1 cellular context compared by ENCODE assay signal in genomic region chr20:8363970-8364733, GRCh38.
TF ChIP-seq lines count a peak whose summit lies in the region.

No MANE protein-coding gene starts in this region.

TF ChIP-seq in HepG2, 621 proteins besides CTCF, POLR2A, EP300 and RAD21 (continued from another document and continues in another):
- peak; percentile 45; the same call in 1 of the 2 replicates for TF ChIP-seq ZNF281 (CRISPR knock-in tag; IDR thresholded peaks at IDR 0.05; ENCODE audit: borderline replicate concordance)
- peak; percentile 14; the same call in 1 of the 2 replicates for TF ChIP-seq ZSCAN5A (CRISPR knock-in tag; IDR thresholded peaks at IDR 0.05; ENCODE audit: borderline replicate concordance)
- peak; percentile 61; the same call in 1 of the 2 replicates for TF ChIP-seq ZNF264 (CRISPR knock-in tag; IDR thresholded peaks at IDR 0.05)
- 0 out of 2 replicates have a peak, but pooled peaks have one; percentile 86 for TF ChIP-seq SP140L (CRISPR knock-in tag; IDR thresholded peaks at IDR 0.05; ENCODE audit: borderline replicate concordance)
- peak; percentile 64; the same call in 1 of the 2 replicates for TF ChIP-seq ZNF580 (CRISPR knock-in tag; IDR thresholded peaks at IDR 0.05; ENCODE audit: borderline replicate concordance, low read depth)
- no peak for TF ChIP-seq ZNF225 (CRISPR knock-in tag; IDR thresholded peaks at IDR 0.05)
- TF ChIP-seq POGZ (CRISPR knock-in tag; IDR thresholded peaks at IDR 0.05), result peak; percentile 88; the same call in 1 of the 2 replicates
- TF ChIP-seq BRCA1 (CRISPR knock-in tag; IDR thresholded peaks at IDR 0.05), result peak; percentile 66; the same call in 1 of the 2 replicates
- no peak for TF ChIP-seq NBN (conservative IDR thresholded peaks at IDR 0.05)
- peak; percentile 88 for TF ChIP-seq RXRB (CRISPR knock-in tag; IDR thresholded peaks at IDR 0.05; ENCODE audit: borderline replicate concordance)
- TF ChIP-seq PPARG (CRISPR knock-in tag; conservative IDR thresholded peaks at IDR 0.05), result peak; percentile 77; the same call in 1 of the 2 replicates
- TF ChIP-seq FOXK1 (CRISPR knock-in tag; IDR thresholded peaks at IDR 0.05; ENCODE audit: borderline replicate concordance, low read depth), result 0 out of 2 replicates have a peak, but pooled peaks have one; percentile 58
- peak; percentile 71 for TF ChIP-seq ERF (CRISPR knock-in tag; IDR thresholded peaks at IDR 0.05)
- peak; percentile 89; the same call in 1 of the 2 replicates for TF ChIP-seq EHMT2 (IDR thresholded peaks at IDR 0.05; ENCODE audit: borderline replicate concordance, low read depth, low read length)
- no peak for TF ChIP-seq MXD1 (CRISPR knock-in tag; IDR thresholded peaks at IDR 0.05)
- peak; percentile 32; the same call in 1 of the 2 replicates for TF ChIP-seq ZNF609 (CRISPR knock-in tag; IDR thresholded peaks at IDR 0.05; ENCODE audit: borderline replicate concordance)
- peak; percentile 41; the same call in 1 of the 2 replicates for TF ChIP-seq RBAK (CRISPR knock-in tag; IDR thresholded peaks at IDR 0.05)
- TF ChIP-seq HNF4G (IDR thresholded peaks at IDR 0.05; ENCODE audit: borderline replicate concordance, low read depth, low read length), result peak; percentile 95
- TF ChIP-seq HNF4G (CRISPR knock-in tag; IDR thresholded peaks at IDR 0.05; ENCODE audit: borderline replicate concordance, low read depth), result peak; percentile 94; the same call in 1 of the 2 replicates
- peak; percentile 86; the same call in 1 of the 2 replicates for TF ChIP-seq CHD4 (IDR thresholded peaks at IDR 0.05; ENCODE audit: borderline replicate concordance, low read length)
- TF ChIP-seq ZNF256 (CRISPR knock-in tag; conservative IDR thresholded peaks at IDR 0.05), result 0 out of 2 replicates have a peak, but pooled peaks have one; percentile 42
- peak; percentile 91 for TF ChIP-seq PAXIP1 (CRISPR knock-in tag; conservative IDR thresholded peaks at IDR 0.05)
- peak; percentile 57; the same call in 1 of the 2 replicates for TF ChIP-seq PHF21A (CRISPR knock-in tag; IDR thresholded peaks at IDR 0.05)
- TF ChIP-seq ZNF678 (CRISPR knock-in tag; IDR thresholded peaks at IDR 0.05), result no peak
- TF ChIP-seq ZBTB20 (CRISPR knock-in tag; IDR thresholded peaks at IDR 0.05; ENCODE audit: borderline replicate concordance, low read depth), result peak; percentile 97; the same call in 1 of the 2 replicates
- TF ChIP-seq POLR2G (IDR thresholded peaks at IDR 0.05; ENCODE audit: low read depth, low read length), result no peak
- TF ChIP-seq FOXP4 (CRISPR knock-in tag; IDR thresholded peaks at IDR 0.05), result peak; percentile 81
- peak; percentile 70; the same call in 1 of the 2 replicates for TF ChIP-seq MLX (CRISPR knock-in tag; IDR thresholded peaks at IDR 0.05)
- 0 out of 2 replicates have a peak, but pooled peaks have one; percentile 26 for TF ChIP-seq E2F1 (CRISPR knock-in tag; IDR thresholded peaks at IDR 0.05)
- no peak for TF ChIP-seq HBP1 (CRISPR knock-in tag; IDR thresholded peaks at IDR 0.05; ENCODE audit: low read depth)
- TF ChIP-seq ZNF572 (CRISPR knock-in tag; IDR thresholded peaks at IDR 0.05), result no peak
